ENCODE assay signal across 10 cellular contexts in genomic region chr9:87599901-87600610, GRCh38.
DNase-seq lines count a peak whose midpoint lies in the region; TF ChIP-seq lines count a peak whose summit lies in the region.
"Had no signal": no experiment of that assay in that cellular context is flagged by ENCODE, and none has a peak within 500 bp of the region (broad histone marks: within the 10 kb centered on the region; RNA-seq: fewer than 3 reads in every experiment).

No MANE protein-coding gene starts in this region.

- peak overlapping the region in 3 of 4 donors; percentile 26 to 82 (median 71) for H3K27ac ChIP-seq in Peyer's patch
- H3K27ac ChIP-seq in osteoblast (ENCODE audit: low read depth, low read length) = peak overlapping the region; percentile 25
- H3K27ac ChIP-seq: parathyroid adenoma had no signal

- H3K27me3 ChIP-seq in Peyer's patch = no peaks in the 10 kb centered on the region
- peaks cover 6% of the 10 kb centered on the region for H3K27me3 ChIP-seq in osteoblast (ENCODE audit: insufficient read depth, low read length)

- H3K79me2 ChIP-seq in osteoblast (ENCODE audit: insufficient read depth, low read length) = no peaks in the 10 kb centered on the region
- H3K79me2 ChIP-seq: parathyroid adenoma had no signal

- H4K20me1 ChIP-seq in osteoblast (ENCODE audit: insufficient read depth, low read length) = no peaks in the 10 kb centered on the region

- H2AFZ ChIP-seq in osteoblast (ENCODE audit: low read length) = no peak overlapping the region
- H2AFZ ChIP-seq: parathyroid adenoma had no signal

- no peak for TF ChIP-seq POLR2A in Peyer's patch (IDR thresholded peaks at IDR 0.05)

- TF ChIP-seq CTCF in Peyer's patch (IDR thresholded peaks at IDR 0.05) (no peak), osteoblast (IDR thresholded peaks at IDR 0.05; ENCODE audit: extremely low read depth, low read depth, low read length) (no peak)

- H3K36me3 ChIP-seq in Peyer's patch = peaks cover 0 to 3% (median 0%) of the 10 kb centered on the region in 3 donors
- no peaks in the 10 kb centered on the region for H3K36me3 ChIP-seq in osteoblast (ENCODE audit: insufficient read depth, low read length)

- DNase-seq in Caki2 (ENCODE audit: low read depth) (peak; percentile 93), Peyer's patch (peak in 2 of 3 donors; percentile 52 to 58), fibroblast of peridontal ligament (ENCODE audit: extremely low read depth) (peak; percentile 30), osteoblast (ENCODE audit: insufficient read length, low spot score, missing footprints) (no peak), superior temporal gyrus (ENCODE audit: extremely low spot score) (no peak), KG1 (lab: John Stamatoyannopoulos, UW) (no peak), G401 (ENCODE audit: low spot score) (no peak)
- DNase-seq in activated naive CD4-positive, alpha-beta T cell treated with Interleukin-2 at 50 U/mL for 16 hours = no peak
- DNase-seq: activated CD4-positive, alpha-beta memory T cell treated with anti-CD3 and anti-CD28 coated beads for 36 hours had no signal

- H3K4me2 ChIP-seq in osteoblast (ENCODE audit: insufficient read depth, low read length) = peak overlapping the region; percentile 62

- in situ Hi-C loops in Caki2 (cut with HindIII; ENCODE audit: low pct_unique_long_range_greater_than_20kb, low sequenced_read_pairs) (no loop called here), G401 (cut with HindIII; ENCODE audit: low sequenced_read_pairs) (no loop called here)

- H3K4me3 ChIP-seq in Peyer's patch (peak overlapping the region in 1 of 4 donors; percentile 13), osteoblast (ENCODE audit: insufficient read depth, low read length) (peak overlapping the region; percentile 21)

- peaks cover 0 to 58% (median 4%) of the 10 kb centered on the region in 4 donors for H3K4me1 ChIP-seq in Peyer's patch
- peaks cover 13% of the 10 kb centered on the region for H3K4me1 ChIP-seq in osteoblast (ENCODE audit: insufficient read depth, low read length)

- H3K9me3 ChIP-seq in Peyer's patch (no peaks in the 10 kb centered on the region), osteoblast (ENCODE audit: low read depth, low read length) (no peaks in the 10 kb centered on the region)

Comparison
In these comparisons a context has a peak if more than half of its experiments do, and no peak if none do; other contexts are left out.
1. DNase-seq: peak in Caki2 (single experiment), Peyer's patch (2 of 3) and fibroblast of peridontal ligament (single experiment); none in osteoblast (single experiment), activated naive CD4-positive, alpha-beta T cell treated with Interleukin-2 at 50 U/mL for 16 hours (single experiment), superior temporal gyrus (single experiment), KG1 (single experiment) and G401 (single experiment).